In the genomic region with DNA sequence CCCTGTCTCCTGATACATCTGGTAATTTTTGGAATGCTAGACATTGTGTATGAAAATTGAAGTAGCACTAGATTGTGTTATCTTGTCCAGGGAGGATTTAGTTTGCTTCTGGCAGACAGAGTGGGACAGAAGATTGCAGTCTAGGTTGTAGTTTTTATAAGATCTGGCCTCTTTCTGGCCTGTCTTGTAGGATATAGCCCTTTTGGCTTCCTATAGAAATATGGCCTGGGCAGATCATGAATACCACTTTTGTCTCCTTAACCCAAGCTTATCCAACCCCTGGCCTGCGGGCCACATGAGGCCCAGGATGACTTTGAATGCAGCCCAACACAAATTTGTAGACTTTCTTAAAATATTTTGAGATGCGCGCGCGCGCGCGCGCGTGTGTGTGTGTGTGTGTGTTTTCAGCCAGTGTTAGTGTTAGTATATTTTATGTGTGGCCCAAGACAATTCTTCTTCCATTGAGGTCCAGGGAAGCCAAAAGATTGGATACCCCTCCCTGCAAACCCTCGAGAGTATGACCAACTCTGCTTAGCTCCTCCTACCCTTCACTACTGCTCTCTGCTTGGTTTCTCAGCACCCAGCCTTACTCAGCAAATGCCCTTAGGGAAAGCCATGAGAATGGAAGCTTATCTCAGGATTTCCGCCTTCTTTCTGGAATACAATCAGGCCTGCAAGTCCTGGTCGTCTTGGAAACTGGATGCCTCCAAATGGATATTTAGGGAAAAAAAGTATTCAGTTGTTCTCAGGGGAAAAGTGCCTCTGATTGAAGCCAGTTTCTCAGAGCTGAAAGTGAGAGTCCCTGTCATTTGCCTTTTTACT, we compare ENCODE assay signal across 8 cellular contexts. TPM values are rescaled to one million over a fixed set of nuclear protein-coding genes. Genes with fewer than 3 reads are reported as not detected.
DNase-seq lines count a peak whose midpoint lies in the region; ATAC-seq and TF ChIP-seq lines count a peak whose summit lies in the region.

No MANE protein-coding gene starts in this region.

- DNase-seq in epidermal melanocyte (ENCODE audit: insufficient read length, low spot score) (peak; percentile 68), pulmonary artery endothelial cell (ENCODE audit: low read depth, low spot score) (peak; percentile 98), SHP77 (lab: John Stamatoyannopoulos, UW) (no peak)

- peaks cover 100% of the 10 kb centered on the region for H3K79me2 ChIP-seq in OCI-LY3 (ENCODE audit: low read length)

- H3K9me3 ChIP-seq in OCI-LY3 (ENCODE audit: insufficient read depth, low read length), result no peaks in the 10 kb centered on the region

- H4K20me1 ChIP-seq in OCI-LY3 (ENCODE audit: insufficient read depth, low read length), result peaks cover 42% of the 10 kb centered on the region

- H3K4me2 ChIP-seq in OCI-LY3 (ENCODE audit: low read length), result peak overlapping the region; percentile 89

- H3K4me1 ChIP-seq in OCI-LY3 (ENCODE audit: low read length), result peaks cover 91% of the 10 kb centered on the region

- H3K9ac ChIP-seq in OCI-LY3 (ENCODE audit: low read length), result peak overlapping the region; percentile 48; the same call in 1 of the 2 replicates

- no peak for TF ChIP-seq CTCF in OCI-LY3 (IDR thresholded peaks at IDR 0.05; ENCODE audit: low read depth, low read length)

- H3K27me3 ChIP-seq in OCI-LY3 (ENCODE audit: low read depth, low read length), result no peaks in the 10 kb centered on the region

- peak overlapping the region; percentile 90 for H3K27ac ChIP-seq in OCI-LY3 (ENCODE audit: low read length)

- peak; percentile 42 for ATAC-seq in GM21526 (IDR thresholded peaks at IDR 0.05; ENCODE audit: low FRiP score, unreplicated experiment)
- no peak for ATAC-seq in HG03025 (IDR thresholded peaks at IDR 0.05; ENCODE audit: low FRiP score, unreplicated experiment)
- no peak for ATAC-seq in HG03342 (IDR thresholded peaks at IDR 0.05; ENCODE audit: unreplicated experiment)
- ATAC-seq in HG03521 (IDR thresholded peaks at IDR 0.05; ENCODE audit: unreplicated experiment), result no peak

- H2AFZ ChIP-seq in OCI-LY3 (ENCODE audit: low read depth, low read length), result no peak overlapping the region

- H3K36me3 ChIP-seq in OCI-LY3 (replicated peaks; ENCODE audit: low read depth, low read length), result peaks cover 29% of the 10 kb centered on the region

- H3K4me3 ChIP-seq in OCI-LY3 (ENCODE audit: low read length), result peak overlapping the region; percentile 61

RNA-seq across cellular contexts. Expression of a gene that starts 26.6 kb away (rescaled TPM):
- total RNA-seq in pulmonary artery endothelial cell, result 6.6 and 7.6 TPM in 2 replicates

Comparison
In these comparisons a context has a peak if more than half of its experiments do, and no peak if none do; other contexts are left out.
1. DNase-seq: peak in epidermal melanocyte (single experiment) and pulmonary artery endothelial cell (single experiment); none in SHP77 (0 of 2).